ENCODE assay signal across 19 cellular contexts in genomic region chr14:64728106-64728505, GRCh38. TPM values are rescaled to one million over a fixed set of nuclear protein-coding genes. Genes with fewer than 3 reads are reported as not detected.
DNase-seq lines count a peak whose midpoint lies in the region; ATAC-seq, FAIRE-seq and TF ChIP-seq lines count a peak whose summit lies in the region.
"Had no signal": no experiment of that assay in that cellular context is flagged by ENCODE, and none has a peak within 500 bp of the region (broad histone marks: within the 10 kb centered on the region; RNA-seq: fewer than 3 reads in every experiment).

No MANE protein-coding gene starts in this region.

- POLR2A ChIA-PET in PC-9 (lab: Charles Lee; ENCODE audit: unreplicated experiment) = interaction anchor here (0.7 kb wide), 1 partner anchor 322 kb away, joined by 3 read pairs; no protein-coding TSS in a partner anchor

- CTCF ChIA-PET in PC-9 (lab: Charles Lee) = no interaction called here

- TF ChIP-seq CTCF in body of pancreas (IDR thresholded peaks at IDR 0.05) (no peak), kidney (IDR thresholded peaks at IDR 0.05; ENCODE audit: borderline replicate concordance, extremely low read depth, insufficient read depth) (no peak), spleen (IDR thresholded peaks at IDR 0.05 in 8 of 11, conservative IDR thresholded peaks at IDR 0.05 in 3 of 11) (no peak), PC-9 (conservative IDR thresholded peaks at IDR 0.05) (no peak), lower lobe of right lung (IDR thresholded peaks at IDR 0.05) (no peak)

- H3K9me3 ChIP-seq in body of pancreas (no peaks in the 10 kb centered on the region), kidney (ENCODE audit: control insufficient read depth in 1 of 2, low read length in 2 of 2) (no peaks in the 10 kb centered on the region), spleen (no peaks in the 10 kb centered on the region), PC-9 (ENCODE audit: insufficient read depth, low read depth) (no peaks in the 10 kb centered on the region), lower lobe of right lung (no peaks in the 10 kb centered on the region)
- H3K9me3 ChIP-seq: HAP-1, SK-N-SH, upper lobe of right lung had no signal

- peaks cover 18% of the 10 kb centered on the region for H3F3A ChIP-seq in PC-9 (ENCODE audit: insufficient read depth, low read depth)

- no peak for TF ChIP-seq POLR2A in body of pancreas (IDR thresholded peaks at IDR 0.05)
- no peak for TF ChIP-seq POLR2A in spleen (IDR thresholded peaks at IDR 0.05)

- peaks cover 53% of the 10 kb centered on the region for H3K4me1 ChIP-seq in body of pancreas
- H3K4me1 ChIP-seq in kidney (ENCODE audit: control insufficient read depth in 1 of 2, insufficient read depth in 1 of 2, low read depth in 1 of 2, low read length in 2 of 2) = peaks cover 29 to 32% of the 10 kb centered on the region in 2 donors
- H3K4me1 ChIP-seq in spleen = peaks cover 13 to 69% (median 35%) of the 10 kb centered on the region in 6 donors
- H3K4me1 ChIP-seq in PC-9 (replicated peaks; ENCODE audit: insufficient read depth) = peaks cover 42% of the 10 kb centered on the region
- peaks cover 14% of the 10 kb centered on the region for H3K4me1 ChIP-seq in lower lobe of right lung

- no peak overlapping the region for H2AFZ ChIP-seq in PC-9

- FAIRE-seq in kidney (lab: Jason Lieb, UNC) = no peak
- FAIRE-seq: colon, endometrium had no signal

- no peaks in the 10 kb centered on the region for H3K9me2 ChIP-seq in PC-9 (ENCODE audit: insufficient read depth)
- H3K9me2 ChIP-seq: SK-N-SH had no signal

- ATAC-seq in body of pancreas = no peak
- ATAC-seq in lower lobe of right lung = no peak
- ATAC-seq: upper lobe of right lung had no signal

- BruUV-seq in PC-9 (replicated peaks; lab: Mats Ljungman, UMichigan) = no TSS peak

- H3K79me2 ChIP-seq in PC-9 (ENCODE audit: low read depth) = peaks cover 43% of the 10 kb centered on the region

- H4K20me1 ChIP-seq in PC-9 (ENCODE audit: insufficient read depth) = no peaks in the 10 kb centered on the region

- no peak overlapping the region for H3K4me2 ChIP-seq in PC-9
- H3K4me2 ChIP-seq: SK-N-SH had no signal

- DNase-seq in activated effector memory CD4-positive, alpha-beta T cell treated with anti-CD3 and anti-CD28 coated beads, Interleukin-2, amount 50 U/mL, for 16 hours = peak; percentile 63
- no peak for DNase-seq in activated effector memory CD4-positive, alpha-beta T cell treated with Interleukin-2 at 50 U/mL for 16 hours
- DNase-seq in body of pancreas = peak in 2 of 4 donors; percentile 3 to 9
- DNase-seq in kidney = peak; percentile 50
- DNase-seq in spleen = peak; percentile 74
- DNase-seq in PC-9 = no peak
- no peak for DNase-seq in lower lobe of right lung
- no peak for DNase-seq in GM19240 (ENCODE audit: insufficient read length, low spot score)
- DNase-seq: 8988T; activated CD4-positive, alpha-beta T cell treated with anti-CD3 and anti-CD28 coated beads for 48 hours; activated naive CD8-positive, alpha-beta T cell treated with anti-CD3 and anti-CD28 coated beads for 36 hours; CD4-positive, CD25-positive, alpha-beta regulatory T cell; NCI-H1694; NCI-H69; SK-N-SH had no signal

- 88 to 90% methylated on average over 6 of the region's 6 CpGs for WGBS in body of pancreas, 2 donors
- WGBS in spleen, 5 donors = 68 to 90% (median 72%) methylated on average over 6 of the region's 6 CpGs

- intact Hi-C loops in body of pancreas (cut with DNase I) (no loop called here), kidney (cut with DNase I) (no loop called here), spleen (cut with DNase I; ENCODE audit: low total_unique reads) (no loop called here), PC-9 (cut with micrococcal nuclease; ENCODE audit: unreplicated experiment) (no loop called here), lower lobe of right lung (cut with DNase I) (no loop called here)

- no peak overlapping the region for H3K9ac ChIP-seq in kidney (ENCODE audit: low read length in 2 of 2)
- H3K9ac ChIP-seq: SK-N-SH had no signal

- H3K27me3 ChIP-seq in body of pancreas (no peaks in the 10 kb centered on the region), spleen (replicated peaks in 1 of 7) (no peaks in the 10 kb centered on the region), PC-9 (ENCODE audit: insufficient read depth, low read depth) (no peaks in the 10 kb centered on the region), lower lobe of right lung (ENCODE audit: low read depth) (no peaks in the 10 kb centered on the region)
- H3K27me3 ChIP-seq: upper lobe of right lung had no signal

- H3K27ac ChIP-seq in body of pancreas = peak overlapping the region; percentile 62 to 93 (median 74)
- H3K27ac ChIP-seq in kidney (ENCODE audit: low read depth in 2 of 2, low read length in 2 of 2) = no peak overlapping the region
- H3K27ac ChIP-seq in spleen = peak overlapping the region in 3 of 8 donors; percentile 43 to 85 (median 58)
- H3K27ac ChIP-seq in PC-9 = no peak overlapping the region
- no peak overlapping the region for H3K27ac ChIP-seq in lower lobe of right lung
- H3K27ac ChIP-seq: upper lobe of right lung had no signal

- H3K4me3 ChIP-seq in body of pancreas (no peak overlapping the region), kidney (ENCODE audit: low read length in 2 of 2) (no peak overlapping the region), spleen (no peak overlapping the region), PC-9 (no peak overlapping the region), lower lobe of right lung (no peak overlapping the region)
- H3K4me3 ChIP-seq: HAP-1, upper lobe of right lung had no signal

- H3K36me3 ChIP-seq in body of pancreas (replicated peaks in 1 of 2; ENCODE audit: insufficient read depth in 1 of 2, low read depth in 2 of 2) = peaks cover 0 to 22% of the 10 kb centered on the region in 2 donors
- peaks cover 32 to 49% of the 10 kb centered on the region in 2 donors for H3K36me3 ChIP-seq in kidney (ENCODE audit: control insufficient read depth in 1 of 2, insufficient read depth in 2 of 2, low read length in 2 of 2)
- peaks cover 0 to 61% (median 33%) of the 10 kb centered on the region in 6 donors for H3K36me3 ChIP-seq in spleen
- H3K36me3 ChIP-seq in PC-9 (ENCODE audit: low read depth) = peaks cover 17% of the 10 kb centered on the region; the same call in 1 of the 2 replicates
- H3K36me3 ChIP-seq in lower lobe of right lung = peaks cover 54% of the 10 kb centered on the region

RNA-seq across cellular contexts. Expression of gene PLEKHG3, which starts 23.9 kb away (rescaled TPM):
- 10 to 100 TPM; 34.5 to 40.2 TPM for total RNA-seq in body of pancreas
- 127 TPM for total RNA-seq in kidney
- polyA plus RNA-seq in kidney (ENCODE audit: insufficient read depth, low read depth, low replicate concordance) = 51.9 TPM
- 10 to 100 TPM; 31.5 to 77.7 (median 56.2) TPM for total RNA-seq in spleen
- polyA plus RNA-seq in spleen = 10 to 100 TPM in 2 of 3 donors, 1 to 10 TPM in 1; 4.5 to 17.1 (median 12.3) TPM
- 59.3 and 61.7 TPM in 2 replicates for total RNA-seq in PC-9 (2021)
- 33.1 TPM for total RNA-seq in lower lobe of right lung

Comparison
In these comparisons a context has a peak if more than half of its experiments do, and no peak if none do; other contexts are left out.
1. DNase-seq: peak in activated effector memory CD4-positive, alpha-beta T cell treated with anti-CD3 and anti-CD28 coated beads, Interleukin-2, amount 50 U/mL, for 16 hours (single experiment), kidney (single experiment) and spleen (single experiment); none in activated effector memory CD4-positive, alpha-beta T cell treated with Interleukin-2 at 50 U/mL for 16 hours (single experiment), PC-9 (0 of 2), lower lobe of right lung (single experiment) and GM19240 (single experiment).
2. H3K27ac ChIP-seq: peak in body of pancreas (4 of 4); none in kidney (0 of 2), PC-9 (single experiment) and lower lobe of right lung (single experiment).